In genomic region chr6:35343092-35343834, GRCh38 we compare ENCODE assay signal across 1 cellular context.
TF ChIP-seq lines count a peak whose summit lies in the region.

No MANE protein-coding gene starts in this region.

TF ChIP-seq in K562, 482 proteins besides CTCF, POLR2A, EP300 and RAD21 (continued from another document and continues in another):
- TF ChIP-seq, protein P1, sequence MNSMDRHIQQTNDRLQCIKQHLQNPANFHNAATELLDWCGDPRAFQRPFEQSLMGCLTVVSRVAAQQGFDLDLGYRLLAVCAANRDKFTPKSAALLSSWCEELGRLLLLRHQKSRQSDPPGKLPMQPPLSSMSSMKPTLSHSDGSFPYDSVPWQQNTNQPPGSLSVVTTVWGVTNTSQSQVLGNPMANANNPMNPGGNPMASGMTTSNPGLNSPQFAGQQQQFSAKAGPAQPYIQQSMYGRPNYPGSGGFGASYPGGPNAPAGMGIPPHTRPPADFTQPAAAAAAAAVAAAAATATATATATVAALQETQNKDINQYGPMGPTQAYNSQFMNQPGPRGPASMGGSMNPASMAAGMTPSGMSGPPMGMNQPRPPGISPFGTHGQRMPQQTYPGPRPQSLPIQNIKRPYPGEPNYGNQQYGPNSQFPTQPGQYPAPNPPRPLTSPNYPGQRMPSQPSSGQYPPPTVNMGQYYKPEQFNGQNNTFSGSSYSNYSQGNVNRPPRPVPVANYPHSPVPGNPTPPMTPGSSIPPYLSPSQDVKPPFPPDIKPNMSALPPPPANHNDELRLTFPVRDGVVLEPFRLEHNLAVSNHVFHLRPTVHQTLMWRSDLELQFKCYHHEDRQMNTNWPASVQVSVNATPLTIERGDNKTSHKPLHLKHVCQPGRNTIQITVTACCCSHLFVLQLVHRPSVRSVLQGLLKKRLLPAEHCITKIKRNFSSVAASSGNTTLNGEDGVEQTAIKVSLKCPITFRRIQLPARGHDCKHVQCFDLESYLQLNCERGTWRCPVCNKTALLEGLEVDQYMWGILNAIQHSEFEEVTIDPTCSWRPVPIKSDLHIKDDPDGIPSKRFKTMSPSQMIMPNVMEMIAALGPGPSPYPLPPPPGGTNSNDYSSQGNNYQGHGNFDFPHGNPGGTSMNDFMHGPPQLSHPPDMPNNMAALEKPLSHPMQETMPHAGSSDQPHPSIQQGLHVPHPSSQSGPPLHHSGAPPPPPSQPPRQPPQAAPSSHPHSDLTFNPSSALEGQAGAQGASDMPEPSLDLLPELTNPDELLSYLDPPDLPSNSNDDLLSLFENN (IDR thresholded peaks at IDR 0.05; ENCODE audit: low read depth in 2 of 2, low read length in 2 of 2): 0 out of 4 replicates have a peak, but pooled peaks of 1 of the 2 experiments have one; percentile 48
- TF ChIP-seq CCNT2 (IDR thresholded peaks at IDR 0.05; ENCODE audit: borderline replicate concordance, extremely low read depth, insufficient read length, low read depth, low read length) (peak; percentile 78), C11orf30 (IDR thresholded peaks at IDR 0.05; ENCODE audit: low read depth) (no peak), NONO (IDR thresholded peaks at IDR 0.05; ENCODE audit: low read depth in 2 of 2, low read length in 1 of 2) (0 out of 4 replicates have a peak, but pooled peaks of 1 of the 2 experiments have one; percentile 28), U2AF2 (optimal IDR thresholded peaks at IDR 0.05; ENCODE audit: low read depth, low read length) (no peak), MGA (IDR thresholded peaks at IDR 0.05) (no peak), KLF6 (CRISPR knock-in tag; IDR thresholded peaks at IDR 0.05; ENCODE audit: borderline replicate concordance) (no peak), ARHGAP35 (IDR thresholded peaks at IDR 0.05; ENCODE audit: partially characterized antibody) (no peak), MTA3 (IDR thresholded peaks at IDR 0.05; ENCODE audit: borderline replicate concordance) (peak; percentile 46; the same call in 1 of the 2 replicates), ILF3 (IDR thresholded peaks at IDR 0.05; ENCODE audit: borderline replicate concordance) (no peak), SIN3A (IDR thresholded peaks at IDR 0.05; ENCODE audit: borderline replicate concordance in 2 of 2, control insufficient read depth in 1 of 2, low read depth in 2 of 2, low read length in 2 of 2) (no peak), TRIM24 (IDR thresholded peaks at IDR 0.05) (peak in 1 of 2 experiments; percentile 65; a peak in 1 of 4 replicates), KHSRP (IDR thresholded peaks at IDR 0.05) (0 out of 2 replicates have a peak, but pooled peaks have one; percentile 34), ZNF282 (CRISPR knock-in tag; IDR thresholded peaks at IDR 0.05) (no peak), ZBTB7A (IDR thresholded peaks at IDR 0.05; ENCODE audit: borderline replicate concordance, control insufficient read depth, low read depth, low read length) (0 out of 2 replicates have a peak, but pooled peaks have one; percentile 41), ZNF12 (CRISPR knock-in tag; IDR thresholded peaks at IDR 0.05) (0 out of 2 replicates have a peak, but pooled peaks have one; percentile 11), PHTF2 (CRISPR knock-in tag; IDR thresholded peaks at IDR 0.05) (no peak), ZNF41 (CRISPR knock-in tag; conservative IDR thresholded peaks at IDR 0.05) (no peak), ATF4 (CRISPR knock-in tag; IDR thresholded peaks at IDR 0.05) (peak; percentile 86), JUNB (CRISPR knock-in tag; conservative IDR thresholded peaks at IDR 0.05) (no peak), MYC (IDR thresholded peaks at IDR 0.05; ENCODE audit: low read depth, low read length) (peak; percentile 74; the same call in 1 of the 2 replicates), MYC (CRISPR knock-in tag; IDR thresholded peaks at IDR 0.05; ENCODE audit: borderline replicate concordance, low read depth) (no peak), CBFB (CRISPR knock-in tag; IDR thresholded peaks at IDR 0.05) (no peak), FOXA3 (CRISPR knock-in tag; conservative IDR thresholded peaks at IDR 0.05 in 1 of 2, IDR thresholded peaks at IDR 0.05 in 1 of 2) (no peak), CBX5 (IDR thresholded peaks at IDR 0.05; ENCODE audit: borderline replicate concordance, low read depth) (no peak), ZNF584 (CRISPR knock-in tag; IDR thresholded peaks at IDR 0.05; ENCODE audit: low read depth) (no peak), STAT5A (IDR thresholded peaks at IDR 0.05; ENCODE audit: borderline replicate concordance, low read length) (peak; percentile 98), ZNF561 (CRISPR knock-in tag; conservative IDR thresholded peaks at IDR 0.05) (no peak), PYGO2 (tag; IDR thresholded peaks at IDR 0.05) (peak; percentile 81), NR4A1 (CRISPR knock-in tag; IDR thresholded peaks at IDR 0.05) (no peak), NR4A1 (tag; IDR thresholded peaks at IDR 0.05) (no peak), RCOR1 (IDR thresholded peaks at IDR 0.05; ENCODE audit: borderline replicate concordance in 1 of 2, low read depth in 2 of 2, low read length in 2 of 2) (peak; percentile 84 to 99), SMARCA4 (IDR thresholded peaks at IDR 0.05) (peak; percentile 83), ZFP36 (IDR thresholded peaks at IDR 0.05; ENCODE audit: low read depth, low read length, partially characterized antibody) (peak; percentile 21), HNRNPUL1 (IDR thresholded peaks at IDR 0.05; ENCODE audit: low read length) (no peak), HMG20A (CRISPR knock-in tag; conservative IDR thresholded peaks at IDR 0.05) (no peak), HIVEP1 (CRISPR knock-in tag; IDR thresholded peaks at IDR 0.05) (no peak)
- TF ChIP-seq, protein P2, sequence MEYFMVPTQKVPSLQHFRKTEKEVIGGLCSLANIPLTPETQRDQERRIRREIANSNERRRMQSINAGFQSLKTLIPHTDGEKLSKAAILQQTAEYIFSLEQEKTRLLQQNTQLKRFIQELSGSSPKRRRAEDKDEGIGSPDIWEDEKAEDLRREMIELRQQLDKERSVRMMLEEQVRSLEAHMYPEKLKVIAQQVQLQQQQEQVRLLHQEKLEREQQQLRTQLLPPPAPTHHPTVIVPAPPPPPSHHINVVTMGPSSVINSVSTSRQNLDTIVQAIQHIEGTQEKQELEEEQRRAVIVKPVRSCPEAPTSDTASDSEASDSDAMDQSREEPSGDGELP (CRISPR knock-in tag; IDR thresholded peaks at IDR 0.05; ENCODE audit: borderline replicate concordance): 0 out of 2 replicates have a peak, but pooled peaks have one; percentile 16
- TF ChIP-seq, protein P3, sequence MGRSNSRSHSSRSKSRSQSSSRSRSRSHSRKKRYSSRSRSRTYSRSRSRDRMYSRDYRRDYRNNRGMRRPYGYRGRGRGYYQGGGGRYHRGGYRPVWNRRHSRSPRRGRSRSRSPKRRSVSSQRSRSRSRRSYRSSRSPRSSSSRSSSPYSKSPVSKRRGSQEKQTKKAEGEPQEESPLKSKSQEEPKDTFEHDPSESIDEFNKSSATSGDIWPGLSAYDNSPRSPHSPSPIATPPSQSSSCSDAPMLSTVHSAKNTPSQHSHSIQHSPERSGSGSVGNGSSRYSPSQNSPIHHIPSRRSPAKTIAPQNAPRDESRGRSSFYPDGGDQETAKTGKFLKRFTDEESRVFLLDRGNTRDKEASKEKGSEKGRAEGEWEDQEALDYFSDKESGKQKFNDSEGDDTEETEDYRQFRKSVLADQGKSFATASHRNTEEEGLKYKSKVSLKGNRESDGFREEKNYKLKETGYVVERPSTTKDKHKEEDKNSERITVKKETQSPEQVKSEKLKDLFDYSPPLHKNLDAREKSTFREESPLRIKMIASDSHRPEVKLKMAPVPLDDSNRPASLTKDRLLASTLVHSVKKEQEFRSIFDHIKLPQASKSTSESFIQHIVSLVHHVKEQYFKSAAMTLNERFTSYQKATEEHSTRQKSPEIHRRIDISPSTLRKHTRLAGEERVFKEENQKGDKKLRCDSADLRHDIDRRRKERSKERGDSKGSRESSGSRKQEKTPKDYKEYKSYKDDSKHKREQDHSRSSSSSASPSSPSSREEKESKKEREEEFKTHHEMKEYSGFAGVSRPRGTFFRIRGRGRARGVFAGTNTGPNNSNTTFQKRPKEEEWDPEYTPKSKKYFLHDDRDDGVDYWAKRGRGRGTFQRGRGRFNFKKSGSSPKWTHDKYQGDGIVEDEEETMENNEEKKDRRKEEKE (IDR thresholded peaks at IDR 0.05; ENCODE audit: borderline replicate concordance in 1 of 2, control insufficient read depth in 1 of 2, low read depth in 2 of 2, low read length in 1 of 2): peak in 1 of 2 experiments; percentile 48; a peak in 1 of 4 replicates
- TF ChIP-seq, protein P4, sequence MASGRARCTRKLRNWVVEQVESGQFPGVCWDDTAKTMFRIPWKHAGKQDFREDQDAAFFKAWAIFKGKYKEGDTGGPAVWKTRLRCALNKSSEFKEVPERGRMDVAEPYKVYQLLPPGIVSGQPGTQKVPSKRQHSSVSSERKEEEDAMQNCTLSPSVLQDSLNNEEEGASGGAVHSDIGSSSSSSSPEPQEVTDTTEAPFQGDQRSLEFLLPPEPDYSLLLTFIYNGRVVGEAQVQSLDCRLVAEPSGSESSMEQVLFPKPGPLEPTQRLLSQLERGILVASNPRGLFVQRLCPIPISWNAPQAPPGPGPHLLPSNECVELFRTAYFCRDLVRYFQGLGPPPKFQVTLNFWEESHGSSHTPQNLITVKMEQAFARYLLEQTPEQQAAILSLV (tag; IDR thresholded peaks at IDR 0.05): peak; percentile 64; the same call in 1 of the 2 replicates
